1 cellular context compared by ENCODE assay signal in the genomic region with DNA sequence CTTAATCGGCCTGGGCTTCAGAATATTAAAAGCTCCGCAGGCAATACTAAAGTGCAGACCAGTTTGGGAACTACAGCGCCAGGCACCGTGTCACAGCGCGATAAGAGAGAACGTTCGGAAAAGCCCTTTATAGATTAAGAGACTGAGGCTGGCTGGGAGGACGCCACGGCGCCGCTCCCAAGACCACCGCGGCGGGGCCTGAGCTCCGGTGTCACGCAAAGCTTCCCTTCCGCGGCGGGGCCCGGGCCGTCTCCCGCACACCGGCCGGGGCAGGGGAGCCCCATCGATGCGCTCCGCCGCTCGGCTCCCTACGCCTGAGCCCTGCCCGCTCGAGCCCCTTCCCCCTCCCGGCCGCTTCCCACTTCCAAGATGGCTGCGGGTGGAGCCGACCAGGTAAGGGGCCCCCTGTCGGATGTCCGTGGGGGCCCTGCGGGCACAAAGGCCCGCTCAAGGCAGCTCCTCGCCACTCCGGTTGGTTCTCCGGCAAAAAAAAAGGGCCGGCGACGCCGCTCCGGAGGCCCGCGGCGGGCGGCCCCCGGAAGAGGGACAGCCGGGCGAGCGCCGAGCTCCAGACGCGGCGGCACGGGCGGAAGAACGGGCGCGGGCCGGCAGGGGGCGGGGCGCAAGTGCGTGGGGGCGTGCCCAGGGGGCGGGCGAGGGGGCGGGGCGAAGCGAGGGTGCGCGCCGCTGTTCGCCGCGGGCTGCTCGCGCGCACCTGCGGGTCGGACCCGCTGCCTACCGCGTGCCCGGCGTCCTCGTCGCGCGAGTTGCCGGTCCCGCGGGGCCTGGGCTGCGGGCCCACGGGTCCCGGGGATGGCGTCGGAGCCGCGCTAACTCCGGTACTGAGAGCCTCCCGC.
TF ChIP-seq lines count a peak whose summit lies in the region.

A gene with protein sequence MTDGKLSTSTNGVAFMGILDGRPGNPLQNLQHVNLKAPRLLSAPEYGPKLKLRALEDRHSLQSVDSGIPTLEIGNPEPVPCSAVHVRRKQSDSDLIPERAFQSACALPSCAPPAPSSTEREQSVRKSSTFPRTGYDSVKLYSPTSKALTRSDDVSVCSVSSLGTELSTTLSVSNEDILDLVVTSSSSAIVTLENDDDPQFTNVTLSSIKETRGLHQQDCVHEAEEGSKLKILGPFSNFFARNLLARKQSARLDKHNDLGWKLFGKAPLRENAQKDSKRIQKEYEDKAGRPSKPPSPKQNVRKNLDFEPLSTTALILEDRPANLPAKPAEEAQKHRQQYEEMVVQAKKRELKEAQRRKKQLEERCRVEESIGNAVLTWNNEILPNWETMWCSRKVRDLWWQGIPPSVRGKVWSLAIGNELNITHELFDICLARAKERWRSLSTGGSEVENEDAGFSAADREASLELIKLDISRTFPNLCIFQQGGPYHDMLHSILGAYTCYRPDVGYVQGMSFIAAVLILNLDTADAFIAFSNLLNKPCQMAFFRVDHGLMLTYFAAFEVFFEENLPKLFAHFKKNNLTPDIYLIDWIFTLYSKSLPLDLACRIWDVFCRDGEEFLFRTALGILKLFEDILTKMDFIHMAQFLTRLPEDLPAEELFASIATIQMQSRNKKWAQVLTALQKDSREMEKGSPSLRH (plus strand): TSS at position 714 of the 857 bp plus-strand sequence. CDS start 13,564 bp downstream, outside the sequence.

TF ChIP-seq in K562, 482 proteins besides CTCF, POLR2A, EP300 and RAD21 (continued from another document and continues in another):
- TF ChIP-seq, protein P1, sequence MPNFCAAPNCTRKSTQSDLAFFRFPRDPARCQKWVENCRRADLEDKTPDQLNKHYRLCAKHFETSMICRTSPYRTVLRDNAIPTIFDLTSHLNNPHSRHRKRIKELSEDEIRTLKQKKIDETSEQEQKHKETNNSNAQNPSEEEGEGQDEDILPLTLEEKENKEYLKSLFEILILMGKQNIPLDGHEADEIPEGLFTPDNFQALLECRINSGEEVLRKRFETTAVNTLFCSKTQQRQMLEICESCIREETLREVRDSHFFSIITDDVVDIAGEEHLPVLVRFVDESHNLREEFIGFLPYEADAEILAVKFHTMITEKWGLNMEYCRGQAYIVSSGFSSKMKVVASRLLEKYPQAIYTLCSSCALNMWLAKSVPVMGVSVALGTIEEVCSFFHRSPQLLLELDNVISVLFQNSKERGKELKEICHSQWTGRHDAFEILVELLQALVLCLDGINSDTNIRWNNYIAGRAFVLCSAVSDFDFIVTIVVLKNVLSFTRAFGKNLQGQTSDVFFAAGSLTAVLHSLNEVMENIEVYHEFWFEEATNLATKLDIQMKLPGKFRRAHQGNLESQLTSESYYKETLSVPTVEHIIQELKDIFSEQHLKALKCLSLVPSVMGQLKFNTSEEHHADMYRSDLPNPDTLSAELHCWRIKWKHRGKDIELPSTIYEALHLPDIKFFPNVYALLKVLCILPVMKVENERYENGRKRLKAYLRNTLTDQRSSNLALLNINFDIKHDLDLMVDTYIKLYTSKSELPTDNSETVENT (CRISPR knock-in tag; IDR thresholded peaks at IDR 0.05): peak; percentile 63; the same call in 1 of the 2 replicates
- peak; percentile 95 for TF ChIP-seq RBFOX2 (IDR thresholded peaks at IDR 0.05; ENCODE audit: low read depth, low read length)
- TF ChIP-seq TARDBP (IDR thresholded peaks at IDR 0.05): peak; percentile 83; the same call in 1 of the 2 replicates
- TF ChIP-seq TCF7L2 (IDR thresholded peaks at IDR 0.05; ENCODE audit: low read depth, low read length): no peak
- TF ChIP-seq WHSC1 (IDR thresholded peaks at IDR 0.05; ENCODE audit: low read length): no peak
- no peak for TF ChIP-seq MAFK (IDR thresholded peaks at IDR 0.05; ENCODE audit: low read length)
- TF ChIP-seq, protein P2, sequence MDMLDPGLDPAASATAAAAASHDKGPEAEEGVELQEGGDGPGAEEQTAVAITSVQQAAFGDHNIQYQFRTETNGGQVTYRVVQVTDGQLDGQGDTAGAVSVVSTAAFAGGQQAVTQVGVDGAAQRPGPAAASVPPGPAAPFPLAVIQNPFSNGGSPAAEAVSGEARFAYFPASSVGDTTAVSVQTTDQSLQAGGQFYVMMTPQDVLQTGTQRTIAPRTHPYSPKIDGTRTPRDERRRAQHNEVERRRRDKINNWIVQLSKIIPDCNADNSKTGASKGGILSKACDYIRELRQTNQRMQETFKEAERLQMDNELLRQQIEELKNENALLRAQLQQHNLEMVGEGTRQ (CRISPR knock-in tag; IDR thresholded peaks at IDR 0.05): no peak
- TF ChIP-seq ZNF140 (CRISPR knock-in tag; IDR thresholded peaks at IDR 0.05): no peak
- TF ChIP-seq THRAP3 (IDR thresholded peaks at IDR 0.05; ENCODE audit: borderline replicate concordance): no peak
- TF ChIP-seq PHF21A (IDR thresholded peaks at IDR 0.05; ENCODE audit: borderline replicate concordance, low read depth): no peak; the same call in 1 of the 2 replicates
- no peak for TF ChIP-seq NFYB (IDR thresholded peaks at IDR 0.05; ENCODE audit: extremely low read depth, insufficient read length)
- no peak for TF ChIP-seq LCOR (CRISPR knock-in tag; IDR thresholded peaks at IDR 0.05)
- no peak for TF ChIP-seq LARP7 (IDR thresholded peaks at IDR 0.05)
- TF ChIP-seq NR2C1 (IDR thresholded peaks at IDR 0.05): no peak
- 0 out of 2 replicates have a peak, but pooled peaks have one; percentile 24 for TF ChIP-seq NR2C1 (tag; IDR thresholded peaks at IDR 0.05)
- peak; percentile 91 for TF ChIP-seq FIP1L1 (IDR thresholded peaks at IDR 0.05; ENCODE audit: low read depth, low read length, poor library complexity, severe bottlenecking)
- no peak for TF ChIP-seq U2AF2 (optimal IDR thresholded peaks at IDR 0.05; ENCODE audit: low read depth, low read length)
- TF ChIP-seq ZNF717 (CRISPR knock-in tag; IDR thresholded peaks at IDR 0.05): no peak
- no peak for TF ChIP-seq HDAC2 (IDR thresholded peaks at IDR 0.05)
- no peak for TF ChIP-seq ZNF324 (CRISPR knock-in tag; IDR thresholded peaks at IDR 0.05)
- peak; percentile 34 to 51; a peak in 2 of 4 replicates for TF ChIP-seq SIX5 (IDR thresholded peaks at IDR 0.05; ENCODE audit: borderline replicate concordance in 1 of 2, insufficient read depth in 1 of 2, low read depth in 1 of 2, low read length in 2 of 2)
- TF ChIP-seq RBM25 (IDR thresholded peaks at IDR 0.05; ENCODE audit: low read depth, low read length, severe bottlenecking): no peak
- no peak for TF ChIP-seq RBM34 (IDR thresholded peaks at IDR 0.05; ENCODE audit: borderline replicate concordance, insufficient read depth, low read length)
- TF ChIP-seq ZSCAN32 (CRISPR knock-in tag; IDR thresholded peaks at IDR 0.05): no peak
- TF ChIP-seq TBP (optimal IDR thresholded peaks at IDR 0.05; ENCODE audit: low read depth, low read length): peak; percentile 95
- 0 out of 2 replicates have a peak, but pooled peaks have one; percentile 28 for TF ChIP-seq SOX6 (IDR thresholded peaks at IDR 0.05)
- TF ChIP-seq, protein P3, sequence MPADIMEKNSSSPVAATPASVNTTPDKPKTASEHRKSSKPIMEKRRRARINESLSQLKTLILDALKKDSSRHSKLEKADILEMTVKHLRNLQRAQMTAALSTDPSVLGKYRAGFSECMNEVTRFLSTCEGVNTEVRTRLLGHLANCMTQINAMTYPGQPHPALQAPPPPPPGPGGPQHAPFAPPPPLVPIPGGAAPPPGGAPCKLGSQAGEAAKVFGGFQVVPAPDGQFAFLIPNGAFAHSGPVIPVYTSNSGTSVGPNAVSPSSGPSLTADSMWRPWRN (IDR thresholded peaks at IDR 0.05; ENCODE audit: low read depth): no peak
- TF ChIP-seq ZNF436 (CRISPR knock-in tag; IDR thresholded peaks at IDR 0.05): no peak
- no peak for TF ChIP-seq ZNF134 (CRISPR knock-in tag; conservative IDR thresholded peaks at IDR 0.05)
- TF ChIP-seq, protein P4, sequence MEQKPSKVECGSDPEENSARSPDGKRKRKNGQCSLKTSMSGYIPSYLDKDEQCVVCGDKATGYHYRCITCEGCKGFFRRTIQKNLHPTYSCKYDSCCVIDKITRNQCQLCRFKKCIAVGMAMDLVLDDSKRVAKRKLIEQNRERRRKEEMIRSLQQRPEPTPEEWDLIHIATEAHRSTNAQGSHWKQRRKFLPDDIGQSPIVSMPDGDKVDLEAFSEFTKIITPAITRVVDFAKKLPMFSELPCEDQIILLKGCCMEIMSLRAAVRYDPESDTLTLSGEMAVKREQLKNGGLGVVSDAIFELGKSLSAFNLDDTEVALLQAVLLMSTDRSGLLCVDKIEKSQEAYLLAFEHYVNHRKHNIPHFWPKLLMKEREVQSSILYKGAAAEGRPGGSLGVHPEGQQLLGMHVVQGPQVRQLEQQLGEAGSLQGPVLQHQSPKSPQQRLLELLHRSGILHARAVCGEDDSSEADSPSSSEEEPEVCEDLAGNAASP (IDR thresholded peaks at IDR 0.05): no peak
- TF ChIP-seq ZNF23 (CRISPR knock-in tag; IDR thresholded peaks at IDR 0.05): no peak
- TF ChIP-seq TAL1 (IDR thresholded peaks at IDR 0.05): no peak
- no peak for TF ChIP-seq ZNF699 (CRISPR knock-in tag; IDR thresholded peaks at IDR 0.05; ENCODE audit: insufficient replicate concordance)
- no peak for TF ChIP-seq ZNF589 (CRISPR knock-in tag; IDR thresholded peaks at IDR 0.05; ENCODE audit: low read depth)
- peak; percentile 97 for TF ChIP-seq SMAD4 (CRISPR knock-in tag; conservative IDR thresholded peaks at IDR 0.05)
- TF ChIP-seq, protein P5, sequence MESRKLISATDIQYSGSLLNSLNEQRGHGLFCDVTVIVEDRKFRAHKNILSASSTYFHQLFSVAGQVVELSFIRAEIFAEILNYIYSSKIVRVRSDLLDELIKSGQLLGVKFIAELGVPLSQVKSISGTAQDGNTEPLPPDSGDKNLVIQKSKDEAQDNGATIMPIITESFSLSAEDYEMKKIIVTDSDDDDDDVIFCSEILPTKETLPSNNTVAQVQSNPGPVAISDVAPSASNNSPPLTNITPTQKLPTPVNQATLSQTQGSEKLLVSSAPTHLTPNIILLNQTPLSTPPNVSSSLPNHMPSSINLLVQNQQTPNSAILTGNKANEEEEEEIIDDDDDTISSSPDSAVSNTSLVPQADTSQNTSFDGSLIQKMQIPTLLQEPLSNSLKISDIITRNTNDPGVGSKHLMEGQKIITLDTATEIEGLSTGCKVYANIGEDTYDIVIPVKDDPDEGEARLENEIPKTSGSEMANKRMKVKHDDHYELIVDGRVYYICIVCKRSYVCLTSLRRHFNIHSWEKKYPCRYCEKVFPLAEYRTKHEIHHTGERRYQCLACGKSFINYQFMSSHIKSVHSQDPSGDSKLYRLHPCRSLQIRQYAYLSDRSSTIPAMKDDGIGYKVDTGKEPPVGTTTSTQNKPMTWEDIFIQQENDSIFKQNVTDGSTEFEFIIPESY (CRISPR knock-in tag; IDR thresholded peaks at IDR 0.05): no peak; the same call in 1 of the 2 replicates
- no peak for TF ChIP-seq ZNF347 (CRISPR knock-in tag; IDR thresholded peaks at IDR 0.05; ENCODE audit: low read depth)
- TF ChIP-seq, protein P6, sequence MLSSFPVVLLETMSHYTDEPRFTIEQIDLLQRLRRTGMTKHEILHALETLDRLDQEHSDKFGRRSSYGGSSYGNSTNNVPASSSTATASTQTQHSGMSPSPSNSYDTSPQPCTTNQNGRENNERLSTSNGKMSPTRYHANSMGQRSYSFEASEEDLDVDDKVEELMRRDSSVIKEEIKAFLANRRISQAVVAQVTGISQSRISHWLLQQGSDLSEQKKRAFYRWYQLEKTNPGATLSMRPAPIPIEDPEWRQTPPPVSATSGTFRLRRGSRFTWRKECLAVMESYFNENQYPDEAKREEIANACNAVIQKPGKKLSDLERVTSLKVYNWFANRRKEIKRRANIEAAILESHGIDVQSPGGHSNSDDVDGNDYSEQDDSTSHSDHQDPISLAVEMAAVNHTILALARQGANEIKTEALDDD (IDR thresholded peaks at IDR 0.05): no peak
- TF ChIP-seq SAFB2 (IDR thresholded peaks at IDR 0.05; ENCODE audit: borderline replicate concordance, low read depth, low read length, severe bottlenecking): no peak
- no peak for TF ChIP-seq SNRNP70 (optimal IDR thresholded peaks at IDR 0.05; ENCODE audit: low read depth, low read length)
- TF ChIP-seq ZNF583 (CRISPR knock-in tag; IDR thresholded peaks at IDR 0.05): peak; percentile 14; the same call in 1 of the 2 replicates
